In the genomic region with DNA sequence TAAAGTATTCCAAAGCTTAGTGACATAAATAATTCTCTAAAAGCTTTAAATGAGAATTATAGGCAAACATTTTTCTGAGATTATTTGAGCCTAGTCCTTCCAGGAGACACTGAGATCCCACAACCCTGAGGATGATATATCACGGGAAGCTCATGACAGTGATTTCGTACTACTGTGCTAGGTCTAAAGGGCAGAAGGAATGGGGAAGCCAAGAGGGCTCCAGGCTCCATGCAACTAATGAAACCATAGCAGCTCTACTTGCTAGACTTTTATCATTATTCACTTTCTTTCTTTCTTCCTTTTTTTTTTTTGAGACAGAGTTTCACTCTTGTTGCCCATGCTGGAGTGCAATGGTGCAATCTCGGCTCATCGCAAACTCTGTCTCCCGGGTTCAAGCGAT, we compare ENCODE assay signal across 18 cellular contexts. TPM values are rescaled to one million over a fixed set of nuclear protein-coding genes. Genes with fewer than 3 reads are reported as not detected.
A peak's percentile ranks its signal among the peaks of the same experiment; 100 is the strongest.
DNase-seq lines count a peak whose midpoint lies in the region; ATAC-seq and TF ChIP-seq lines count a peak whose summit lies in the region.
"Had no signal": no experiment of that assay in that cellular context is flagged by ENCODE, and none has a peak within 500 bp of the region (broad histone marks: within the 10 kb centered on the region; RNA-seq: fewer than 3 reads in every experiment).

No MANE protein-coding gene starts in this region.

- no peak overlapping the region for H3K4me3 Mint-ChIP-seq in dendritic cell treated with granulocyte-macrophage colony-stimulating factor and Interleukin-4, amounts not matched to agents 40 ng/mL and 50 ng/mL, for 4 days
- no peak overlapping the region for H3K4me3 Mint-ChIP-seq in stimulated activated naive B cell treated with anti-CD40 and anti-IgM and Interleukin-4, amounts not matched to agents 10 μg/mL and 1 μg/mL and 100 μg/mL, for 72 hours

- no peaks in the 10 kb centered on the region for H3K27me3 ChIP-seq in right atrium auricular region
- H3K27me3 ChIP-seq: Peyer's patch had no signal

- no peak for ATAC-seq in stimulated activated naive B cell treated with anti-CD40 and anti-IgM and Interleukin-4, amounts not matched to agents 10 μg/mL and 1 μg/mL and 100 μg/mL, for 72 hours (replicated peaks)
- ATAC-seq: GM12878, HCT116, Right ventricle myocardium inferior had no signal

- no peak for TF ChIP-seq CTCF in right atrium auricular region (IDR thresholded peaks at IDR 0.05)

- peaks cover 0 to 12% of the 10 kb centered on the region in 2 donors for H3K4me1 ChIP-seq in right atrium auricular region

- no peaks in the 10 kb centered on the region for H3K9me3 Mint-ChIP-seq in dendritic cell treated with granulocyte-macrophage colony-stimulating factor and Interleukin-4, amounts not matched to agents 40 ng/mL and 50 ng/mL, for 4 days
- no peaks in the 10 kb centered on the region for H3K9me3 Mint-ChIP-seq in stimulated activated naive B cell treated with anti-CD40 and anti-IgM and Interleukin-4, amounts not matched to agents 10 μg/mL and 1 μg/mL and 100 μg/mL, for 72 hours

- H3K9me3 ChIP-seq in right atrium auricular region: no peaks in the 10 kb centered on the region
- H3K9me3 ChIP-seq: Peyer's patch, SK-N-SH had no signal

- H3K27ac ChIP-seq in right atrium auricular region: no peak overlapping the region
- no peak overlapping the region for H3K27ac ChIP-seq in caudate nucleus (ENCODE audit: low read depth, low read length)
- H3K27ac ChIP-seq: 22Rv1 had no signal

- no peaks in the 10 kb centered on the region for H3K36me3 Mint-ChIP-seq in dendritic cell treated with granulocyte-macrophage colony-stimulating factor and Interleukin-4, amounts not matched to agents 40 ng/mL and 50 ng/mL, for 4 days (ENCODE audit: low read depth)
- no peaks in the 10 kb centered on the region for H3K36me3 Mint-ChIP-seq in stimulated activated naive B cell treated with anti-CD40 and anti-IgM and Interleukin-4, amounts not matched to agents 10 μg/mL and 1 μg/mL and 100 μg/mL, for 72 hours

- H3K27ac Mint-ChIP-seq in dendritic cell treated with granulocyte-macrophage colony-stimulating factor and Interleukin-4, amounts not matched to agents 40 ng/mL and 50 ng/mL, for 4 days: peak overlapping the region; percentile 93
- peak overlapping the region; percentile 31 for H3K27ac Mint-ChIP-seq in stimulated activated naive B cell treated with anti-CD40 and anti-IgM and Interleukin-4, amounts not matched to agents 10 μg/mL and 1 μg/mL and 100 μg/mL, for 72 hours

- no peaks in the 10 kb centered on the region for H3K36me3 ChIP-seq in right atrium auricular region
- H3K36me3 ChIP-seq: Peyer's patch had no signal

- DNase-seq in SIG-M5 treated with dmso at 0.1 percent for 504 hours (lab: John Stamatoyannopoulos, UW; ENCODE audit: unreplicated experiment) (peak; percentile 78), SIG-M5 (lab: John Stamatoyannopoulos, UW) (no peak), MV-4-11 (lab: John Stamatoyannopoulos, UW) (peak; percentile 88), NCI-H1417 treated with DMSO at 0.1 percent for 48 hours (lab: John Stamatoyannopoulos, UW) (no peak), right atrium auricular region (ENCODE audit: low spot score) (no peak), caudate nucleus (lab: John Stamatoyannopoulos, UW) (no peak)
- no peak for DNase-seq in stimulated activated naive B cell treated with anti-CD40 and anti-IgM and Interleukin-4, amounts not matched to agents 10 μg/mL and 1 μg/mL and 100 μg/mL, for 72 hours
- DNase-seq: DND-41, NCI-H1092 treated with DMSO at 0.1 percent for 48 hours, NCI-H1694, NCI-H69, Peyer's patch, SK-N-SH had no signal

- no peaks in the 10 kb centered on the region for H3K27me3 Mint-ChIP-seq in dendritic cell treated with granulocyte-macrophage colony-stimulating factor and Interleukin-4, amounts not matched to agents 40 ng/mL and 50 ng/mL, for 4 days
- H3K27me3 Mint-ChIP-seq in stimulated activated naive B cell treated with anti-CD40 and anti-IgM and Interleukin-4, amounts not matched to agents 10 μg/mL and 1 μg/mL and 100 μg/mL, for 72 hours: no peaks in the 10 kb centered on the region

- intact Hi-C loops in dendritic cell treated with granulocyte-macrophage colony-stimulating factor and Interleukin-4, amounts not matched to agents 40 ng/mL and 50 ng/mL, for 4 days (cut with micrococcal nuclease): loop anchor here (2.0 to 10.0 kb wide), 5 partner anchors 14 to 260 kb away; no protein-coding TSS in a partner anchor

- H3K4me3 ChIP-seq in right atrium auricular region: no peak overlapping the region
- H3K4me3 ChIP-seq: GM12878, Peyer's patch had no signal

- peaks cover 69% of the 10 kb centered on the region for H3K4me1 Mint-ChIP-seq in dendritic cell treated with granulocyte-macrophage colony-stimulating factor and Interleukin-4, amounts not matched to agents 40 ng/mL and 50 ng/mL, for 4 days (ENCODE audit: low read depth)
- H3K4me1 Mint-ChIP-seq in stimulated activated naive B cell treated with anti-CD40 and anti-IgM and Interleukin-4, amounts not matched to agents 10 μg/mL and 1 μg/mL and 100 μg/mL, for 72 hours: peaks cover 26 to 44% of the 10 kb centered on the region in 2 donors

RNA-seq across cellular contexts. Expression of a gene that starts 57.3 kb away (rescaled TPM):
- total RNA-seq in right atrium auricular region: 100 to 1,000 TPM; 151 to 155 TPM

Comparison
In these comparisons a context has a peak if more than half of its experiments do, and no peak if none do; other contexts are left out.
1. DNase-seq: peak in SIG-M5 treated with dmso at 0.1 percent for 504 hours (single experiment) and MV-4-11 (single experiment); none in SIG-M5 (single experiment), stimulated activated naive B cell treated with anti-CD40 and anti-IgM and Interleukin-4, amounts not matched to agents 10 μg/mL and 1 μg/mL and 100 μg/mL, for 72 hours (single experiment), NCI-H1417 treated with DMSO at 0.1 percent for 48 hours (single experiment), right atrium auricular region (single experiment) and caudate nucleus (0 of 61).